Comparison of ENCODE assay signal across 16 cellular contexts in the genomic region with DNA sequence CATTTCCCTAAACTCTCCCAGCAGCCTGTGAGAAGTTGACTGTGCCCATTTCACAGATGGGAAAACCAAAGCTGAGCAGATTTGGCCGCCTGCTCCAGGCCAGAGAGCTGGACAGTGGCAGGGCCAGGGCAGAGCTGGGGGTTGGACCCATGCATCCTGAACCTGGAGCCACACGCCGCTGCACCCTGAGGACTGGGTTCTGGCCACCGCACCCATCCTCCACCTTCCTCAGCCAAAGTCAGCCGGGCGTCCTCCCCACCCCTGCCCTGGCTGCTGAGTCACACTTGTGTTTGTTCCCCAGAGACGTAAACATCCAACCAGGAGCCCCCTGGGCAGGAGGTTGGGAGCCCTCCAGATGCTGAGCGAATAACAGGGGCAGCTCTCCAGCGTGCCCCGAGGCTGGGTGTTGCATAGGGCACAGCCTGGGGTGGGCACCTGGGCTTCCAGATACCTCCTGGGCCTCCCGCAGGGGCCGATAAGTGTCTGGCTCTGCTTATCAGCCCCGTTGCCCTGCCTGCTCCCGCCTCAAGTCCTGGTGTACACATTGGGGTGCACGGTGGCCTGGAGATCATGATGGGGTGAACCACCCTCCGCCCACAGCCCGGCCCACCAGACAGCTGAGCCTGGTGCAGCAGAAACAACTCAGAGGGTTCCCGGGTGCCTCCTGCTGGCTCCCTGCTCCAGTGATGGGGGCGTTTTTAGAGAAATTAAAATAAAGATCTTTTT. TPM values are rescaled to one million over a fixed set of nuclear protein-coding genes. Genes with fewer than 3 reads are reported as not detected.
DNase-seq lines count a peak whose midpoint lies in the region; ATAC-seq and TF ChIP-seq lines count a peak whose summit lies in the region.
"Had no signal": no experiment of that assay in that cellular context is flagged by ENCODE, and none has a peak within 500 bp of the region (broad histone marks: within the 10 kb centered on the region; RNA-seq: fewer than 3 reads in every experiment).

No MANE protein-coding gene starts in this region.

- H3K23ac ChIP-seq in mesendoderm (ENCODE audit: low read length), result no peak overlapping the region

- no peak overlapping the region for H3K4ac ChIP-seq in mesendoderm (ENCODE audit: low read depth, low read length)

- no peak overlapping the region for H3K4me2 ChIP-seq in mesendoderm (ENCODE audit: low read length)

- TF ChIP-seq CTCF in fibroblast of villous mesenchyme (IDR thresholded peaks at IDR 0.05; ENCODE audit: insufficient read depth, low read depth, low read length), result no peak
- TF ChIP-seq CTCF in ascending aorta (IDR thresholded peaks at IDR 0.05), result no peak

- no peak overlapping the region for H3K4me3 ChIP-seq in SJSA1
- no peak overlapping the region for H3K4me3 ChIP-seq in fibroblast of villous mesenchyme (ENCODE audit: low read depth, low read length)
- no peak overlapping the region for H3K4me3 ChIP-seq in ascending aorta
- H3K4me3 ChIP-seq in mesendoderm (ENCODE audit: low read length), result no peak overlapping the region

- intact Hi-C loops in left ventricle myocardium superior (cut with micrococcal nuclease) (no loop called here), cardiac septum (cut with DNase I) (no loop called here), ascending aorta (cut with DNase I) (no loop called here)

- H4K5ac ChIP-seq in mesendoderm (ENCODE audit: low read length), result no peak overlapping the region

- H3K36me3 ChIP-seq in SJSA1, result no peaks in the 10 kb centered on the region
- no peaks in the 10 kb centered on the region for H3K36me3 ChIP-seq in ascending aorta
- H3K36me3 ChIP-seq in mesendoderm (ENCODE audit: control insufficient read depth, insufficient read depth, low read length), result no peaks in the 10 kb centered on the region

- H3K18ac ChIP-seq in mesendoderm (ENCODE audit: low read length), result no peak overlapping the region

- H3K79me2 ChIP-seq in mesendoderm (ENCODE audit: control insufficient read depth, insufficient read depth, low read length), result no peaks in the 10 kb centered on the region

- no peak overlapping the region for H2BK15ac ChIP-seq in mesendoderm (replicated peaks; ENCODE audit: low read depth)

- no peak overlapping the region for H3K9ac ChIP-seq in mesendoderm (ENCODE audit: low read length)

- H3K9me3 ChIP-seq in SJSA1 (replicated peaks) (no peaks in the 10 kb centered on the region), ascending aorta (no peaks in the 10 kb centered on the region)

- no peaks in the 10 kb centered on the region for H3K79me1 ChIP-seq in mesendoderm (ENCODE audit: low read length)

- H3K56ac ChIP-seq in mesendoderm (ENCODE audit: low read length), result no peak overlapping the region

- no peak overlapping the region for H4K8ac ChIP-seq in mesendoderm (ENCODE audit: low read depth, low read length)

- peak; percentile 25 for DNase-seq in left ventricle myocardium superior
- DNase-seq in cardiac septum (ENCODE audit: low spot score), result no peak
- peak; percentile 45 to 76 for DNase-seq in SJSA1 (ENCODE audit: low read depth in 1 of 2, low spot score in 2 of 2)
- DNase-seq in fibroblast of villous mesenchyme (ENCODE audit: low read depth), result peak; percentile 21
- no peak for DNase-seq in ascending aorta (ENCODE audit: low spot score in 2 of 2)
- DNase-seq in NOMO-1 (lab: John Stamatoyannopoulos, UW; ENCODE audit: unreplicated experiment in 2 of 2), result no peak
- no peak for DNase-seq in mesendoderm
- DNase-seq: activated CD4-positive, alpha-beta memory T cell treated with anti-CD3 and anti-CD28 coated beads, Interleukin-2, amount 10 ng/mL, durations not matched to agents 7 days and 5 days; amygdala; Calu3; cortex of kidney; MV-4-11; naive B cell; Right ventricle myocardium superior had no signal

- H3K27me3 ChIP-seq in SJSA1 (replicated peaks) (0 out of 2 replicates have a peak, but pooled peaks cover 5% of the 10 kb centered on the region), ascending aorta (no peaks in the 10 kb centered on the region), mesendoderm (ENCODE audit: insufficient read depth, low read length, poor library complexity) (no peaks in the 10 kb centered on the region)

- H2AK5ac ChIP-seq in mesendoderm (ENCODE audit: low read length), result no peak overlapping the region

- ATAC-seq in left ventricle myocardium superior, result no peak
- ATAC-seq in HG03039 (IDR thresholded peaks at IDR 0.05; ENCODE audit: unreplicated experiment), result no peak
- ATAC-seq: left lobe of liver had no signal

- H2BK5ac ChIP-seq in mesendoderm (ENCODE audit: low read length), result no peak overlapping the region

- WGBS in mesendoderm (ENCODE audit: extremely low coverage, insufficient coverage, low lambda C conversion rate), result no CpG with 5 or more reads among the region's 19 CpGs

- peaks cover 8% of the 10 kb centered on the region for H3K4me1 ChIP-seq in SJSA1 (replicated peaks)
- peaks cover 3 to 8% of the 10 kb centered on the region in 2 donors for H3K4me1 ChIP-seq in ascending aorta
- H3K4me1 ChIP-seq in mesendoderm (ENCODE audit: control insufficient read depth, low read depth, low read length), result no peaks in the 10 kb centered on the region

- H2BK120ac ChIP-seq in mesendoderm (ENCODE audit: low read depth, low read length), result no peak overlapping the region

- no peak overlapping the region for H3K27ac ChIP-seq in SJSA1
- no peak overlapping the region for H3K27ac ChIP-seq in ascending aorta
- H3K27ac ChIP-seq in mesendoderm (ENCODE audit: low read depth, low read length), result no peak overlapping the region

RNA-seq across cellular contexts. Expression of gene RBM38, which starts 23.8 kb away (rescaled TPM):
- total RNA-seq in left ventricle myocardium superior (89.3 TPM), cardiac septum (63.1 TPM), fibroblast of villous mesenchyme (5.2 and 8.2 TPM in 2 replicates), ascending aorta (24.6 TPM)
- 14.1 and 20.8 TPM in 2 replicates for total RNA-seq in SJSA1 (2014; rRNA removed; shearing (Covaris generic))
- 60.0 TPM for polyA plus RNA-seq in mesendoderm (2013, experiment 1 of 2)
- polyA plus RNA-seq in mesendoderm (2013, experiment 2 of 2), result 60.7 TPM

Comparison
In these comparisons a context has a peak if more than half of its experiments do, and no peak if none do; other contexts are left out.
1. DNase-seq: peak in left ventricle myocardium superior (single experiment), SJSA1 (2 of 2) and fibroblast of villous mesenchyme (single experiment); none in cardiac septum (single experiment), ascending aorta (0 of 2), NOMO-1 (0 of 2) and mesendoderm (single experiment).